1 cellular context compared by ENCODE assay signal in genomic region chr3:50600841-50601591, GRCh38.
TF ChIP-seq lines count a peak whose summit lies in the region.

No MANE protein-coding gene starts in this region.

TF ChIP-seq in HepG2, 621 proteins besides CTCF, POLR2A, EP300 and RAD21 (continued from another document and continues in another):
- TF ChIP-seq ZBTB4 (CRISPR knock-in tag; IDR thresholded peaks at IDR 0.05; ENCODE audit: borderline replicate concordance) (0 out of 2 replicates have a peak, but pooled peaks have one; percentile 19), ZBTB40 (IDR thresholded peaks at IDR 0.05) (no peak), ZBTB40 (CRISPR knock-in tag; IDR thresholded peaks at IDR 0.05) (peak; percentile 73), TARDBP (CRISPR knock-in tag; IDR thresholded peaks at IDR 0.05) (peak; percentile 89), FOXA3 (CRISPR knock-in tag; IDR thresholded peaks at IDR 0.05) (peak; percentile 69), ZNF788 (CRISPR knock-in tag; IDR thresholded peaks at IDR 0.05; ENCODE audit: borderline replicate concordance) (peak; percentile 76), SNAI1 (CRISPR knock-in tag; IDR thresholded peaks at IDR 0.05; ENCODE audit: borderline replicate concordance) (no peak), ZNF557 (CRISPR knock-in tag; IDR thresholded peaks at IDR 0.05) (no peak), ZNF597 (CRISPR knock-in tag; IDR thresholded peaks at IDR 0.05) (no peak), ZNF691 (CRISPR knock-in tag; IDR thresholded peaks at IDR 0.05; ENCODE audit: borderline replicate concordance, low read depth) (no peak), ZBTB34 (CRISPR knock-in tag; IDR thresholded peaks at IDR 0.05) (peak; percentile 85), ZNF235 (CRISPR knock-in tag; IDR thresholded peaks at IDR 0.05; ENCODE audit: borderline replicate concordance) (no peak), SNAPC5 (CRISPR knock-in tag; IDR thresholded peaks at IDR 0.05; ENCODE audit: borderline replicate concordance) (0 out of 2 replicates have a peak, but pooled peaks have one; percentile 33), ZNF263 (CRISPR knock-in tag; IDR thresholded peaks at IDR 0.05) (0 out of 2 replicates have a peak, but pooled peaks have one; percentile 16), MTF1 (CRISPR knock-in tag; IDR thresholded peaks at IDR 0.05) (no peak), ZNF547 (CRISPR knock-in tag; IDR thresholded peaks at IDR 0.05) (no peak), NR3C1 (CRISPR knock-in tag; IDR thresholded peaks at IDR 0.05) (no peak), CHD4 (IDR thresholded peaks at IDR 0.05; ENCODE audit: borderline replicate concordance, low read length) (no peak; the same call in 1 of the 2 replicates), ZFX (CRISPR knock-in tag; IDR thresholded peaks at IDR 0.05; ENCODE audit: low read depth) (peak; percentile 94), ZNF335 (CRISPR knock-in tag; IDR thresholded peaks at IDR 0.05) (no peak), ARNT (IDR thresholded peaks at IDR 0.05) (no peak), PAF1 (CRISPR knock-in tag; IDR thresholded peaks at IDR 0.05) (no peak), ZNF572 (CRISPR knock-in tag; IDR thresholded peaks at IDR 0.05) (no peak), KLF11 (CRISPR knock-in tag; IDR thresholded peaks at IDR 0.05) (peak; percentile 66; the same call in 1 of the 2 replicates), ARID2 (CRISPR knock-in tag; IDR thresholded peaks at IDR 0.05; ENCODE audit: borderline replicate concordance) (no peak), IRF1 (CRISPR knock-in tag; IDR thresholded peaks at IDR 0.05; ENCODE audit: low read depth) (no peak), JDP2 (CRISPR knock-in tag; IDR thresholded peaks at IDR 0.05; ENCODE audit: borderline replicate concordance) (no peak), XRCC5 (optimal IDR thresholded peaks at IDR 0.05; ENCODE audit: low read length) (peak; percentile 83), ZNF503 (CRISPR knock-in tag; IDR thresholded peaks at IDR 0.05) (peak; percentile 86; the same call in 1 of the 2 replicates), CHD2 (IDR thresholded peaks at IDR 0.05; ENCODE audit: low read depth, low read length) (no peak), RXRA (CRISPR knock-in tag; IDR thresholded peaks at IDR 0.05) (peak; percentile 85), KLF6 (CRISPR knock-in tag; IDR thresholded peaks at IDR 0.05) (0 out of 2 replicates have a peak, but pooled peaks have one; percentile 48), ZNF782 (CRISPR knock-in tag; IDR thresholded peaks at IDR 0.05; ENCODE audit: borderline replicate concordance) (no peak), ZNF12 (CRISPR knock-in tag; IDR thresholded peaks at IDR 0.05) (no peak), BCL6 (CRISPR knock-in tag; IDR thresholded peaks at IDR 0.05) (peak; percentile 100), ZNF17 (CRISPR knock-in tag; IDR thresholded peaks at IDR 0.05) (no peak), NFRKB (IDR thresholded peaks at IDR 0.05) (no peak), ZNF24 (IDR thresholded peaks at IDR 0.05) (no peak), ZNF768 (CRISPR knock-in tag; IDR thresholded peaks at IDR 0.05) (peak; percentile 22; the same call in 1 of the 2 replicates), KDM5A (IDR thresholded peaks at IDR 0.05; ENCODE audit: borderline replicate concordance, low read length) (no peak), CSRNP1 (CRISPR knock-in tag; IDR thresholded peaks at IDR 0.05) (peak; percentile 64), ZNF292 (CRISPR knock-in tag; IDR thresholded peaks at IDR 0.05; ENCODE audit: borderline replicate concordance, low read depth) (peak; percentile 81), EEA1 (CRISPR knock-in tag; IDR thresholded peaks at IDR 0.05; ENCODE audit: borderline replicate concordance) (no peak), ZNF232 (CRISPR knock-in tag; IDR thresholded peaks at IDR 0.05; ENCODE audit: borderline replicate concordance) (peak; percentile 28; the same call in 1 of the 2 replicates), PRMT3 (CRISPR knock-in tag; IDR thresholded peaks at IDR 0.05; ENCODE audit: borderline replicate concordance, low read depth) (no peak), HDAC2 (CRISPR knock-in tag; IDR thresholded peaks at IDR 0.05) (peak; percentile 87; the same call in 1 of the 2 replicates)
